ENCODE assay signal across 36 cellular contexts in the genomic region with DNA sequence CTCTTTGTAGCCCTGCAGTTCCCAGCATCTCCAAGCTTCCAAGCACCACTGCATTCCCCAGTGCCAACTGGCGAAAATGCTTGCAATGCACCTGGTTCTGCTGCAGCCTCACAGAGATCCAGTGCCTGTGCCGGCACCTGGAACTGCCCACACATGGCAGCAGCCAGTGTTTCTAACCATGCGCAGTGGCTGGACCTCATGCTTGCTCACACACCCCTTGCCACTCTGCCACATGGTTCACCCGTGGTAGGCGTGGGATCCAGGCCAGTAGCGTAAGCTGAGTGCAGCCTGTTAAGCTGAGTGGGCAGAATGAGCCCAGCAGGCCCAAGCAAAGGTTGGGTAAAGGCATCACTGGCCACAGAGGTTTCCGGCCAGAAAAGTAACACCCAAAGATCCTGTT.
"Had no signal": no experiment of that assay in that cellular context is flagged by ENCODE, and none has a peak within 500 bp of the region (broad histone marks: within the 10 kb centered on the region; RNA-seq: fewer than 3 reads in every experiment).

No MANE protein-coding gene starts in this region.

- H3K36me3 Mint-ChIP-seq: activated CD4-positive, alpha-beta memory T cell treated with anti-CD3 and anti-CD28 coated beads for 36 hours had no signal

- H3K27me3 ChIP-seq: adrenal gland, MG63, Peyer's patch had no signal

- H3K4me1 Mint-ChIP-seq: activated B cell treated with CpG ODN at 0.5 μM for 24 hours had no signal

- H3K36me3 ChIP-seq: adrenal gland, MG63, Peyer's patch had no signal

- H3K4me3 Mint-ChIP-seq: activated B cell treated with CpG ODN at 0.5 μM for 24 hours; activated CD4-positive, alpha-beta memory T cell treated with anti-CD3 and anti-CD28 coated beads for 36 hours; activated naive CD4-positive, alpha-beta T cell treated with anti-CD3 and anti-CD28 coated beads for 36 hours; activated T-cell treated with anti-CD3 and anti-CD28 coated beads, Interleukin-2, amount 50 U/mL, for 4 hours; activated T-helper 1 cell treated with anti-CD3 and anti-CD28 coated beads, Interleukin-12 subunit alpha, Interleukin-12 subunit beta, Interleukin-2, Interleukin-4 antibody, amounts not matched to agents 30 ng/mL and 10 ng/mL and 1 ng/mL, durations not matched to agents 14 hours and 24 hours and 36 hours; brain had no signal

- H3K27me3 Mint-ChIP-seq: activated B cell treated with CpG ODN at 0.5 μM for 24 hours; activated CD4-positive, alpha-beta memory T cell treated with anti-CD3 and anti-CD28 coated beads for 36 hours had no signal

- H3K27ac Mint-ChIP-seq: activated B cell treated with CpG ODN at 0.5 μM for 24 hours; activated CD4-positive, alpha-beta memory T cell treated with anti-CD3 and anti-CD28 coated beads for 36 hours; activated naive CD4-positive, alpha-beta T cell treated with anti-CD3 and anti-CD28 coated beads for 36 hours; activated naive CD4-positive, alpha-beta T cell treated with anti-CD3 and anti-CD28 coated beads, Interleukin-2, amount 50 U/mL, for 72 hours; activated T-helper 1 cell treated with anti-CD3 and anti-CD28 coated beads, Interleukin-12 subunit alpha, Interleukin-12 subunit beta, Interleukin-2, Interleukin-4 antibody, amounts not matched to agents 30 ng/mL and 10 ng/mL and 1 ng/mL, durations not matched to agents 14 hours and 24 hours and 36 hours; brain had no signal

- ATAC-seq: activated naive CD4-positive, alpha-beta T cell treated with anti-CD3 and anti-CD28 coated beads, Interleukin-2, amount 50 U/mL, for 72 hours; activated T-cell treated with anti-CD3 and anti-CD28 coated beads, Interleukin-2, amount 50 U/mL, for 4 hours; PC-3 had no signal

- H3K4me3 ChIP-seq: adrenal gland, MG63, Peyer's patch had no signal

- H3K4me1 ChIP-seq: adrenal gland, Peyer's patch had no signal

- H3K9me3 ChIP-seq: adrenal gland, MG63, Peyer's patch had no signal

- DNase-seq: activated B cell treated with CpG ODN at 0.5 μM for 24 hours; activated CD4-positive, alpha-beta memory T cell treated with anti-CD3 and anti-CD28 coated beads for 36 hours; activated CD4-positive, alpha-beta T cell treated with anti-CD3 and anti-CD28 coated beads for 4 hours; activated CD4-positive, alpha-beta T cell treated with anti-CD3 and anti-CD28 coated beads, Interleukin-2, amount 50 U/mL, for 1 hour; activated CD4-positive, CD25-positive, alpha-beta regulatory T cell treated with anti-CD3 and anti-CD28 coated beads, Interleukin-2, amount 50 U/mL, for 72 hours; activated CD8-positive, alpha-beta memory T cell treated with anti-CD3 and anti-CD28 coated beads, Interleukin-2, amount 50 U/mL, for 4 hours; activated gamma-delta T cell treated with Interleukin-2 at 50 U/mL for 16 hours; activated naive CD4-positive, alpha-beta T cell treated with anti-CD3 and anti-CD28 coated beads for 36 hours; activated T-cell treated with anti-CD3 and anti-CD28 coated beads for 4 hours; activated T-cell treated with anti-CD3 and anti-CD28 coated beads, Interleukin-2, amount 50 U/mL, for 4 hours; adrenal gland; Kasumi-1; KG1; MG63; NCI-H1048; NCI-H1105 treated with DMSO at 0.1 percent for 48 hours; NCI-H1436; NCI-H1694; NCI-H1930; NCI-H2081 treated with DMSO at 0.1 percent for 48 hours; NCI-H226; NCI-H446 treated with DMSO at 0.1 percent for 48 hours; NCI-H524; NCI-H69; NCI-H82; PC-3; Peyer's patch; RPMI8226; SW 1271; T-helper 1 cell; T-helper 2 cell; T-helper 9 cell had no signal

- H3K27ac ChIP-seq: adrenal gland, Peyer's patch, VCaP had no signal

- H3K9me3 Mint-ChIP-seq: activated T-helper 1 cell treated with anti-CD3 and anti-CD28 coated beads, Interleukin-12 subunit alpha, Interleukin-12 subunit beta, Interleukin-2, Interleukin-4 antibody, amounts not matched to agents 30 ng/mL and 10 ng/mL and 1 ng/mL, durations not matched to agents 14 hours and 24 hours and 36 hours had no signal
